Comparison of ENCODE assay signal across 22 cellular contexts in genomic region chr21:32112194-32112593, GRCh38.
DNase-seq lines count a peak whose midpoint lies in the region; ATAC-seq and TF ChIP-seq lines count a peak whose summit lies in the region.
"Had no signal": no experiment of that assay in that cellular context is flagged by ENCODE, and none has a peak within 500 bp of the region (broad histone marks: within the 10 kb centered on the region; RNA-seq: fewer than 3 reads in every experiment).

No MANE protein-coding gene starts in this region.

- DNase-seq in DMS153 (lab: John Stamatoyannopoulos, UW) (peak; percentile 26), DMS153 treated with DMSO at 0.1 percent for 48 hours (lab: John Stamatoyannopoulos, UW; ENCODE audit: unreplicated experiment) (no peak), NCI-H146 (lab: John Stamatoyannopoulos, UW) (peak; percentile 70), NCI-H510A (lab: John Stamatoyannopoulos, UW) (peak; percentile 58), KBM-7 (no peak), colonic mucosa (no peak)
- DNase-seq: AML-193; CD8-positive, alpha-beta memory T cell; DMS79 treated with DMSO at 0.1 percent for 48 hours; MM.1S; NCI-H1048; NCI-H1930; NCI-H2171; NCI-H446; NCI-H82; OCI-M1; SJCRH30; T-helper 9 cell had no signal

- intact Hi-C loops in colonic mucosa (cut with DNase I) = no loop called here

- H3K9ac ChIP-seq in colonic mucosa (ENCODE audit: low read depth in 2 of 2, low read length in 2 of 2) = no peak overlapping the region

- H3K4me3 Mint-ChIP-seq in stimulated activated memory B cell treated with anti-CD40 and anti-IgM and Interleukin-4, amounts not matched to agents 10 μg/mL and 1 μg/mL and 100 μg/mL, for 72 hours = no peak overlapping the region
- H3K4me3 Mint-ChIP-seq: CD8-positive, alpha-beta memory T cell had no signal

- no peak overlapping the region for H3K27ac ChIP-seq in colonic mucosa
- H3K27ac ChIP-seq: 22Rv1, C4-2B, SJCRH30 had no signal

- H3K27me3 ChIP-seq in colonic mucosa = no peaks in the 10 kb centered on the region
- H3K27me3 ChIP-seq: SJCRH30 had no signal

- peak; percentile 20 for ATAC-seq in stimulated activated memory B cell treated with anti-CD40 and anti-IgM and Interleukin-4, amounts not matched to agents 10 μg/mL and 1 μg/mL and 100 μg/mL, for 72 hours
- ATAC-seq in HG03135 (IDR thresholded peaks at IDR 0.05; ENCODE audit: unreplicated experiment) = no peak

- no peaks in the 10 kb centered on the region for H3K4me1 ChIP-seq in colonic mucosa

- no peak overlapping the region for H3K27ac Mint-ChIP-seq in stimulated activated memory B cell treated with anti-CD40 and anti-IgM and Interleukin-4, amounts not matched to agents 10 μg/mL and 1 μg/mL and 100 μg/mL, for 72 hours
- H3K27ac Mint-ChIP-seq: CD8-positive, alpha-beta memory T cell had no signal

- H3K9me3 ChIP-seq in colonic mucosa = no peaks in the 10 kb centered on the region
- H3K9me3 ChIP-seq: SJCRH30 had no signal

- in situ Hi-C loops in KBM-7 (cut with MboI; ENCODE audit: low pct_unique_long_range_greater_than_20kb, low sequenced_read_pairs) = no loop called here

- no peaks in the 10 kb centered on the region for H3K4me1 Mint-ChIP-seq in stimulated activated memory B cell treated with anti-CD40 and anti-IgM and Interleukin-4, amounts not matched to agents 10 μg/mL and 1 μg/mL and 100 μg/mL, for 72 hours
- H3K4me1 Mint-ChIP-seq: CD8-positive, alpha-beta memory T cell had no signal

- peaks cover 10% of the 10 kb centered on the region for H3K27me3 Mint-ChIP-seq in stimulated activated memory B cell treated with anti-CD40 and anti-IgM and Interleukin-4, amounts not matched to agents 10 μg/mL and 1 μg/mL and 100 μg/mL, for 72 hours

- H3K36me3 Mint-ChIP-seq in stimulated activated memory B cell treated with anti-CD40 and anti-IgM and Interleukin-4, amounts not matched to agents 10 μg/mL and 1 μg/mL and 100 μg/mL, for 72 hours = no peaks in the 10 kb centered on the region
- H3K36me3 Mint-ChIP-seq: CD8-positive, alpha-beta memory T cell had no signal

- TF ChIP-seq CTCF in colonic mucosa (IDR thresholded peaks at IDR 0.05) = no peak

- no peak overlapping the region for H3K4me3 ChIP-seq in colonic mucosa
- H3K4me3 ChIP-seq: SJCRH30 had no signal

- no peaks in the 10 kb centered on the region for H3K9me3 Mint-ChIP-seq in stimulated activated memory B cell treated with anti-CD40 and anti-IgM and Interleukin-4, amounts not matched to agents 10 μg/mL and 1 μg/mL and 100 μg/mL, for 72 hours
- H3K9me3 Mint-ChIP-seq: CD8-positive, alpha-beta memory T cell had no signal

- H3K36me3 ChIP-seq in colonic mucosa = no peaks in the 10 kb centered on the region
- H3K36me3 ChIP-seq: SJCRH30 had no signal

Comparison
In these comparisons a context has a peak if more than half of its experiments do, and no peak if none do; other contexts are left out.
1. DNase-seq: peak in DMS153 (single experiment), NCI-H146 (single experiment) and NCI-H510A (single experiment); none in DMS153 treated with DMSO at 0.1 percent for 48 hours (single experiment), KBM-7 (single experiment) and colonic mucosa (single experiment).